In genomic region chr17:57481901-57482300, GRCh38 we compare ENCODE assay signal across 14 cellular contexts.
DNase-seq lines count a peak whose midpoint lies in the region; ATAC-seq and TF ChIP-seq lines count a peak whose summit lies in the region.
"Had no signal": no experiment of that assay in that cellular context is flagged by ENCODE, and none has a peak within 500 bp of the region (broad histone marks: within the 10 kb centered on the region; RNA-seq: fewer than 3 reads in every experiment).

No MANE protein-coding gene starts in this region.

- no peaks in the 10 kb centered on the region for H3K27me3 ChIP-seq in A673 (replicated peaks; ENCODE audit: insufficient read depth, low read depth, low read length, poor library complexity)
- H3K27me3 ChIP-seq: upper lobe of right lung had no signal

- POLR2A ChIA-PET in A673 (lab: Charles Lee; ENCODE audit: low non-redundant PET): no interaction called here

- no peak for ATAC-seq in HG02970 (IDR thresholded peaks at IDR 0.05; ENCODE audit: low FRiP score, unreplicated experiment)
- no peak for ATAC-seq in HG02610 (IDR thresholded peaks at IDR 0.05; ENCODE audit: unreplicated experiment)
- ATAC-seq in HG02763 (IDR thresholded peaks at IDR 0.05; ENCODE audit: unreplicated experiment): no peak
- ATAC-seq in GM19467 (IDR thresholded peaks at IDR 0.05; ENCODE audit: unreplicated experiment): no peak
- ATAC-seq: upper lobe of right lung had no signal

- H3K27ac ChIP-seq in A673 (ENCODE audit: low read depth, low read length, poor library complexity, severe bottlenecking): peak overlapping the region; percentile 38
- H3K27ac ChIP-seq: upper lobe of right lung had no signal

- BruUV-seq in A673 (replicated peaks; lab: Mats Ljungman, UMichigan): no TSS peak

- no peaks in the 10 kb centered on the region for H3K36me3 ChIP-seq in A673 (ENCODE audit: insufficient read depth, low read length, poor library complexity, severe bottlenecking)
- H3K36me3 ChIP-seq: upper lobe of right lung had no signal

- H3K4me1 ChIP-seq in A673 (ENCODE audit: insufficient read depth, low read length, poor library complexity, severe bottlenecking): peaks cover 77% of the 10 kb centered on the region
- H3K4me1 ChIP-seq: upper lobe of right lung had no signal

- DNase-seq in A673 (ENCODE audit: low spot score) (peak; percentile 81), HS-5 (ENCODE audit: low read depth) (peak; percentile 92), cardiac fibroblast (ENCODE audit: low read depth in 2 of 2) (peak; percentile 90 to 98), mucosa of gallbladder (ENCODE audit: low spot score) (peak; percentile 38)
- DNase-seq: activated naive CD4-positive, alpha-beta T cell treated with anti-CD3 and anti-CD28 coated beads, Interleukin-2, amount 10 ng/mL, durations not matched to agents 7 days and 5 days; C1 segment of cervical spinal cord; mesendoderm; NCI-H1417 treated with DMSO at 0.1 percent for 48 hours; stimulated activated CD4-positive, alpha-beta T cell treated with anti-CD3 and anti-CD28 coated beads, Interleukin-4, amount 100 ng/mL, for 4 hours; upper lobe of right lung had no signal

- H3K9me3 ChIP-seq in A673 (ENCODE audit: low read depth, low read length, poor library complexity, severe bottlenecking): no peaks in the 10 kb centered on the region
- H3K9me3 ChIP-seq: upper lobe of right lung had no signal

- H3K4me3 ChIP-seq in A673 (ENCODE audit: low read depth, low read length, poor library complexity, severe bottlenecking): no peak overlapping the region
- no peak overlapping the region for H3K4me3 ChIP-seq in cardiac fibroblast (replicated peaks in 1 of 2; ENCODE audit: low read depth in 2 of 2, low read length in 2 of 2)
- H3K4me3 ChIP-seq: upper lobe of right lung had no signal

- TF ChIP-seq CTCF in A673 (conservative IDR thresholded peaks at IDR 0.05; ENCODE audit: low read depth, low read length): no peak
- no peak for TF ChIP-seq CTCF in cardiac fibroblast (IDR thresholded peaks at IDR 0.05; ENCODE audit: low read depth, low read length)

- intact Hi-C loops in A673 (cut with micrococcal nuclease; ENCODE audit: unreplicated experiment): loop anchor here (1.0 kb wide), 1 partner anchor 66 kb away; no protein-coding TSS in a partner anchor

- CTCF ChIA-PET in A673 (lab: Charles Lee): no interaction called here

Comparison
In these comparisons a context has a peak if more than half of its experiments do, and no peak if none do; other contexts are left out.
1. DNase-seq: peak in every context shown above with its lines; median percentile 94 in cardiac fibroblast; 92 in HS-5; 81 in A673; 38 in mucosa of gallbladder.